In the genomic region with DNA sequence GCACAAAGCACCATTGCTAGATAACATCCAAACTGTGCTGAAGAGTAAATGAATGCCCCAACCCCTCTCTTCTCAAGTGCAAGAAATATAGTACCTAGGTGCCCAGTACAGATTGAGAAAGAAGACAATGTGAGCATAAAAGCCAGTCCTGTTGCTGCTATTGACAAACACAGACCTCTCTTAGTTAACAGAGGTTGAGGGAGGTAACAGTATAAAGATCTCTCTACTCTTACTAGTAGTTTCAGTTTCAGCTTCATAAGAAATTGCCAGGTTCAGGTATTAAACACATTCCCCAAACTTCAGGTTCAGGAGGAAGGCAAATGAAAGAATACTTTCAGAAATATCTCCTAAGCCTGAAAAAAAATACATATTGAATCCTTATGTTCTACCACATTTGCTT, we compare ENCODE assay signal across 17 cellular contexts. TPM values are rescaled to one million over a fixed set of nuclear protein-coding genes. Genes with fewer than 3 reads are reported as not detected.
DNase-seq lines count a peak whose midpoint lies in the region; ATAC-seq and TF ChIP-seq lines count a peak whose summit lies in the region.
"Had no signal": no experiment of that assay in that cellular context is flagged by ENCODE, and none has a peak within 500 bp of the region (broad histone marks: within the 10 kb centered on the region; RNA-seq: fewer than 3 reads in every experiment).

No MANE protein-coding gene starts in this region.

- in situ Hi-C loops in GM13976 (cut with MboI; ENCODE audit: low sequenced_read_pairs, unreplicated experiment): loop anchor here (25.0 kb wide), 1 partner anchor 241 kb away; no protein-coding TSS in a partner anchor

- no peak for TF ChIP-seq CTCF in GM13976 (IDR thresholded peaks at IDR 0.05; ENCODE audit: borderline replicate concordance, control extremely low read depth, extremely low read depth, insufficient read depth, missing control alignments)

- CTCF ChIA-PET in HEK293T (lab: Yijun Ruan, JAX): no interaction called here

- DNase-seq in GM13976 (ENCODE audit: low spot score): no peak
- DNase-seq in SK-N-DZ (ENCODE audit: low spot score): no peak
- no peak for DNase-seq in NOMO-1 (lab: John Stamatoyannopoulos, UW; ENCODE audit: unreplicated experiment in 2 of 2)
- DNase-seq in HEK293T (ENCODE audit: extremely low spot score): no peak
- DNase-seq: central memory CD4-positive, alpha-beta T cell; DMS79 treated with DMSO at 0.1 percent for 48 hours; gastrocnemius medialis; NCI-H1092; NCI-H345; OCI-M1; ovary; SK-N-SH; stimulated activated naive CD8-positive, alpha-beta T cell treated with anti-CD3 and anti-CD28 coated beads, Interleukin-15, amount 100 ng/mL, for 72 hours had no signal

- POLR2A ChIA-PET in HEK293T (lab: Yijun Ruan, JAX): no interaction called here

- ATAC-seq in GM18868 (IDR thresholded peaks at IDR 0.05; ENCODE audit: unreplicated experiment) (peak; percentile 64), GM21360 (IDR thresholded peaks at IDR 0.05; ENCODE audit: unreplicated experiment) (peak; percentile 61), HG02763 (IDR thresholded peaks at IDR 0.05; ENCODE audit: unreplicated experiment) (peak; percentile 63), HG03432 (IDR thresholded peaks at IDR 0.05; ENCODE audit: unreplicated experiment) (peak; percentile 75)
- ATAC-seq: gastrocnemius medialis; stimulated activated naive CD8-positive, alpha-beta T cell treated with anti-CD3 and anti-CD28 coated beads, Interleukin-15, amount 100 ng/mL, for 72 hours had no signal

TF ChIP-seq in HEK293T, 16 proteins besides CTCF, POLR2A, EP300 and RAD21:
- TF ChIP-seq NFRKB (IDR thresholded peaks at IDR 0.05) (no peak), L3MBTL2 (conservative IDR thresholded peaks at IDR 0.05) (no peak), BHLHE40 (IDR thresholded peaks at IDR 0.05; ENCODE audit: borderline replicate concordance) (no peak), CTBP1 (IDR thresholded peaks at IDR 0.05; ENCODE audit: borderline replicate concordance) (no peak), LEF1 (IDR thresholded peaks at IDR 0.05; ENCODE audit: borderline replicate concordance) (no peak), HDGF (IDR thresholded peaks at IDR 0.05; ENCODE audit: borderline replicate concordance) (no peak), ZNF384 (IDR thresholded peaks at IDR 0.05) (no peak), TARDBP (IDR thresholded peaks at IDR 0.05) (no peak), ELF4 (IDR thresholded peaks at IDR 0.05) (no peak), SP1 (IDR thresholded peaks at IDR 0.05) (no peak), FOXA1 (IDR thresholded peaks at IDR 0.05) (no peak), FOXK2 (IDR thresholded peaks at IDR 0.05) (no peak), PKNOX1 (IDR thresholded peaks at IDR 0.05) (no peak)

RNA-seq across cellular contexts. Expression of gene TBC1D32, which starts 31.4 kb away (rescaled TPM):
- 3.6 and 6.2 TPM in 2 replicates for polyA plus RNA-seq in SK-N-DZ (2014; cell fraction: cytosol; rRNA removed)
- 16.1 and 23.8 TPM in 2 replicates for polyA plus RNA-seq in SK-N-DZ (2014; cell fraction: nucleus; rRNA removed)
